35 cellular contexts compared by ENCODE assay signal in the genomic region with DNA sequence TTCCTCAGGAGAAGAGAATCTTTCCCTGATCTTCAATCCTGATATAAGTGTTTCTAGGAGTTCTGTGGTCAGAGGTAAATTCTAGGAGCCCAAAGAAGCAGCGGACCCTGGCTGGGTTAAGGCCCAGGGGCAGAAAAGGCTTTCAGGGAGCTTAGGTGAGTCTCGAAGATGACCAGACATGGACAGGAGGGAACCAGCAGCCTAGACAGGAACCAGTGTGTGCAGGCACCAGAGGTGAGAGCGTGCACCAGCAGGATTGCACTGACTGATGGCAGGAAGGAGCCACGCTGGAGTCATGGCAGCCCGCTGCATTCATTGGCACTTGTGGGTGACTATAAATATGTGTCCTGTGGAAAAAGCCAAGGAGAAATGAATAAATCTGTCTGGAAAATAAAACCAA.
"Had no signal": no experiment of that assay in that cellular context is flagged by ENCODE, and none has a peak within 500 bp of the region (broad histone marks: within the 10 kb centered on the region; RNA-seq: fewer than 3 reads in every experiment).

No MANE protein-coding gene starts in this region.

- H3K9ac ChIP-seq: KMS-11 had no signal

- H3K9me3 ChIP-seq: MG63 had no signal

- H3K4me3 ChIP-seq: MG63 had no signal

- DNase-seq: Karpas-422, Kasumi-1, KG1, MG63, MM.1S, MV-4-11, NCI-H1048, NCI-H1092, NCI-H1092 treated with DMSO at 0.1 percent for 48 hours, NCI-H1105, NCI-H1105 treated with DMSO at 0.1 percent for 48 hours, NCI-H1417, NCI-H1417 treated with DMSO at 0.1 percent for 48 hours, NCI-H1436, NCI-H1436 treated with DMSO at 0.1 percent for 48 hours, NCI-H146, NCI-H1694, NCI-H1694 treated with DMSO at 0.1 percent for 48 hours, NCI-H187, NCI-H187 treated with DMSO at 0.1 percent for 48 hours, NCI-H1930, NCI-H2029, NCI-H2029 treated with DMSO at 0.1 percent for 48 hours, NCI-H2081, NCI-H2081 treated with DMSO at 0.1 percent for 48 hours, NCI-H2107, NCI-H2171, NCI-H2171 treated with DMSO at 0.1 percent for 48 hours, NCI-H2227 treated with DMSO at 0.1 percent for 48 hours, NCI-H226, NCI-H345, NCI-H446, NCI-H446 treated with DMSO at 0.1 percent for 48 hours, NCI-H510A had no signal

- H3K27ac ChIP-seq: KMS-11 had no signal

- H3K27me3 ChIP-seq: MG63 had no signal

- H3K4me2 ChIP-seq: KMS-11 had no signal

- H3K36me3 ChIP-seq: MG63 had no signal
